1 cellular context compared by ENCODE assay signal in the genomic region with DNA sequence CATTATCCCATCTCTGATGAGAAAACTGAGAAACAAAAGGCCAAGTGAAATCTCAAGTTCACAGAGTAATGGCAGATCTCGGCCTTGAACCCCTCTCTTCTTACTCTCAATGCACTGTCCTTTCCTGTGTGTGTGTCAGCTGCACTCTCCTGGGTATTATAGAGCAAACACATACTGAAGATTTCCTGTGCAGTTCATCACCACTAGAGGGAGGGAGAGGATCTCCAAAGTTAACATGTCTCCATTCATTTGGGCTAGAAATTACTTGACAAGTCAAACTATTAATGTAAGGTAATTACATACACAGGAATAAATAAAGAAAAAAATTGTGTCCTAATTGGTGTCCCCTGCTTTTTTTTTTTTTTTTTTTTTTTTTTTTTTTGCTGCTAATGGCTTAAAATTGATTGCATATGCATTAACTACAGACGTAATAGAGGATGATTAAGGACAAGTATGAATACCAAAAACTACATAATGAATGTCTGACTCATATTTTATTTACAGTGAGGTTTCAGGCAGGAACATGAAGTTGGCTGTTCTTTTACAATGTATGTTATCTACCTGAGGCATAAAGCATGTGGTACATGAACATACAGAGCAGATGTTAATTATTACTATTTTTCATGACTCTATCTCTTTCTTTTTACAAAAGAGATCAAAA.
TF ChIP-seq lines count a peak whose summit lies in the region.

No MANE protein-coding gene starts in this region.

TF ChIP-seq in GM23338, 12 proteins besides CTCF, POLR2A, EP300 and RAD21:
- TF ChIP-seq, protein P1, sequence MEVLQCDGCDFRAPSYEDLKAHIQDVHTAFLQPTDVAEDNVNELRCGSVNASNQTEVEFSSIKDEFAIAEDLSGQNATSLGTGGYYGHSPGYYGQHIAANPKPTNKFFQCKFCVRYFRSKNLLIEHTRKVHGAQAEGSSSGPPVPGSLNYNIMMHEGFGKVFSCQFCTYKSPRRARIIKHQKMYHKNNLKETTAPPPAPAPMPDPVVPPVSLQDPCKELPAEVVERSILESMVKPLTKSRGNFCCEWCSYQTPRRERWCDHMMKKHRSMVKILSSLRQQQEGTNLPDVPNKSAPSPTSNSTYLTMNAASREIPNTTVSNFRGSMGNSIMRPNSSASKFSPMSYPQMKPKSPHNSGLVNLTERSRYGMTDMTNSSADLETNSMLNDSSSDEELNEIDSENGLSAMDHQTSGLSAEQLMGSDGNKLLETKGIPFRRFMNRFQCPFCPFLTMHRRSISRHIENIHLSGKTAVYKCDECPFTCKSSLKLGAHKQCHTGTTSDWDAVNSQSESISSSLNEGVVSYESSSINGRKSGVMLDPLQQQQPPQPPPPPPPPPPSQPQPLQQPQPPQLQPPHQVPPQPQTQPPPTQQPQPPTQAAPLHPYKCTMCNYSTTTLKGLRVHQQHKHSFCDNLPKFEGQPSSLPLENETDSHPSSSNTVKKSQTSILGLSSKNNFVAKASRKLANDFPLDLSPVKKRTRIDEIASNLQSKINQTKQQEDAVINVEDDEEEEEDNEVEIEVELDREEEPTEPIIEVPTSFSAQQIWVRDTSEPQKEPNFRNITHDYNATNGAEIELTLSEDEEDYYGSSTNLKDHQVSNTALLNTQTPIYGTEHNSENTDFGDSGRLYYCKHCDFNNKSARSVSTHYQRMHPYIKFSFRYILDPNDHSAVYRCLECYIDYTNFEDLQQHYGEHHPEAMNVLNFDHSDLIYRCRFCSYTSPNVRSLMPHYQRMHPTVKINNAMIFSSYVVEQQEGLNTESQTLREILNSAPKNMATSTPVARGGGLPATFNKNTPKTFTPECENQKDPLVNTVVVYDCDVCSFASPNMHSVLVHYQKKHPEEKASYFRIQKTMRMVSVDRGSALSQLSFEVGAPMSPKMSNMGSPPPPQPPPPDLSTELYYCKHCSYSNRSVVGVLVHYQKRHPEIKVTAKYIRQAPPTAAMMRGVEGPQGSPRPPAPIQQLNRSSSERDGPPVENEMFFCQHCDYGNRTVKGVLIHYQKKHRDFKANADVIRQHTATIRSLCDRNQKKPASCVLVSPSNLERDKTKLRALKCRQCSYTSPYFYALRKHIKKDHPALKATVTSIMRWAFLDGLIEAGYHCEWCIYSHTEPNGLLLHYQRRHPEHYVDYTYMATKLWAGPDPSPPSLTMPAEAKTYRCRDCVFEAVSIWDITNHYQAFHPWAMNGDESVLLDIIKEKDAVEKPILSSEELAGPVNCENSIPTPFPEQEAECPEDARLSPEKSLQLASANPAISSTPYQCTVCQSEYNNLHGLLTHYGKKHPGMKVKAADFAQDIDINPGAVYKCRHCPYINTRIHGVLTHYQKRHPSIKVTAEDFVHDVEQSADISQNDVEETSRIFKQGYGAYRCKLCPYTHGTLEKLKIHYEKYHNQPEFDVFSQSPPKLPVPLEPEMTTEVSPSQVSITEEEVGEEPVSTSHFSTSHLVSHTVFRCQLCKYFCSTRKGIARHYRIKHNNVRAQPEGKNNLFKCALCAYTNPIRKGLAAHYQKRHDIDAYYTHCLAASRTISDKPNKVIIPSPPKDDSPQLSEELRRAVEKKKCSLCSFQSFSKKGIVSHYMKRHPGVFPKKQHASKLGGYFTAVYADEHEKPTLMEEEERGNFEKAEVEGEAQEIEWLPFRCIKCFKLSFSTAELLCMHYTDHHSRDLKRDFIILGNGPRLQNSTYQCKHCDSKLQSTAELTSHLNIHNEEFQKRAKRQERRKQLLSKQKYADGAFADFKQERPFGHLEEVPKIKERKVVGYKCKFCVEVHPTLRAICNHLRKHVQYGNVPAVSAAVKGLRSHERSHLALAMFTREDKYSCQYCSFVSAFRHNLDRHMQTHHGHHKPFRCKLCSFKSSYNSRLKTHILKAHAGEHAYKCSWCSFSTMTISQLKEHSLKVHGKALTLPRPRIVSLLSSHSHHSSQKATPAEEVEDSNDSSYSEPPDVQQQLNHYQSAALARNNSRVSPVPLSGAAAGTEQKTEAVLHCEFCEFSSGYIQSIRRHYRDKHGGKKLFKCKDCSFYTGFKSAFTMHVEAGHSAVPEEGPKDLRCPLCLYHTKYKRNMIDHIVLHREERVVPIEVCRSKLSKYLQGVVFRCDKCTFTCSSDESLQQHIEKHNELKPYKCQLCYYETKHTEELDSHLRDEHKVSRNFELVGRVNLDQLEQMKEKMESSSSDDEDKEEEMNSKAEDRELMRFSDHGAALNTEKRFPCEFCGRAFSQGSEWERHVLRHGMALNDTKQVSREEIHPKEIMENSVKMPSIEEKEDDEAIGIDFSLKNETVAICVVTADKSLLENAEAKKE (CRISPR knock-in tag; IDR thresholded peaks at IDR 0.05): no peak
- TF ChIP-seq ZNF331 (CRISPR knock-in tag; IDR thresholded peaks at IDR 0.05; ENCODE audit: low read depth) (no peak), EZH2 (IDR thresholded peaks at IDR 0.05; ENCODE audit: low read depth, unreplicated experiment) (no peak), NANOG (IDR thresholded peaks at IDR 0.05; ENCODE audit: borderline replicate concordance) (no peak), ZNF114 (CRISPR knock-in tag; IDR thresholded peaks at IDR 0.05) (no peak), JUNB (IDR thresholded peaks at IDR 0.05; ENCODE audit: unreplicated experiment) (no peak), STAT1 (IDR thresholded peaks at IDR 0.05; ENCODE audit: unreplicated experiment) (no peak), EZH2phosphoT487 (IDR thresholded peaks at IDR 0.05; ENCODE audit: unreplicated experiment) (no peak), CREB1 (CRISPR knock-in tag; IDR thresholded peaks at IDR 0.05; ENCODE audit: low read depth) (no peak), POLR2AphosphoS5 (IDR thresholded peaks at IDR 0.05; ENCODE audit: low read depth) (no peak)
- TF ChIP-seq, protein P2, sequence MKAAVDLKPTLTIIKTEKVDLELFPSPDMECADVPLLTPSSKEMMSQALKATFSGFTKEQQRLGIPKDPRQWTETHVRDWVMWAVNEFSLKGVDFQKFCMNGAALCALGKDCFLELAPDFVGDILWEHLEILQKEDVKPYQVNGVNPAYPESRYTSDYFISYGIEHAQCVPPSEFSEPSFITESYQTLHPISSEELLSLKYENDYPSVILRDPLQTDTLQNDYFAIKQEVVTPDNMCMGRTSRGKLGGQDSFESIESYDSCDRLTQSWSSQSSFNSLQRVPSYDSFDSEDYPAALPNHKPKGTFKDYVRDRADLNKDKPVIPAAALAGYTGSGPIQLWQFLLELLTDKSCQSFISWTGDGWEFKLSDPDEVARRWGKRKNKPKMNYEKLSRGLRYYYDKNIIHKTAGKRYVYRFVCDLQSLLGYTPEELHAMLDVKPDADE (IDR thresholded peaks at IDR 0.05): no peak
- TF ChIP-seq, protein P3, sequence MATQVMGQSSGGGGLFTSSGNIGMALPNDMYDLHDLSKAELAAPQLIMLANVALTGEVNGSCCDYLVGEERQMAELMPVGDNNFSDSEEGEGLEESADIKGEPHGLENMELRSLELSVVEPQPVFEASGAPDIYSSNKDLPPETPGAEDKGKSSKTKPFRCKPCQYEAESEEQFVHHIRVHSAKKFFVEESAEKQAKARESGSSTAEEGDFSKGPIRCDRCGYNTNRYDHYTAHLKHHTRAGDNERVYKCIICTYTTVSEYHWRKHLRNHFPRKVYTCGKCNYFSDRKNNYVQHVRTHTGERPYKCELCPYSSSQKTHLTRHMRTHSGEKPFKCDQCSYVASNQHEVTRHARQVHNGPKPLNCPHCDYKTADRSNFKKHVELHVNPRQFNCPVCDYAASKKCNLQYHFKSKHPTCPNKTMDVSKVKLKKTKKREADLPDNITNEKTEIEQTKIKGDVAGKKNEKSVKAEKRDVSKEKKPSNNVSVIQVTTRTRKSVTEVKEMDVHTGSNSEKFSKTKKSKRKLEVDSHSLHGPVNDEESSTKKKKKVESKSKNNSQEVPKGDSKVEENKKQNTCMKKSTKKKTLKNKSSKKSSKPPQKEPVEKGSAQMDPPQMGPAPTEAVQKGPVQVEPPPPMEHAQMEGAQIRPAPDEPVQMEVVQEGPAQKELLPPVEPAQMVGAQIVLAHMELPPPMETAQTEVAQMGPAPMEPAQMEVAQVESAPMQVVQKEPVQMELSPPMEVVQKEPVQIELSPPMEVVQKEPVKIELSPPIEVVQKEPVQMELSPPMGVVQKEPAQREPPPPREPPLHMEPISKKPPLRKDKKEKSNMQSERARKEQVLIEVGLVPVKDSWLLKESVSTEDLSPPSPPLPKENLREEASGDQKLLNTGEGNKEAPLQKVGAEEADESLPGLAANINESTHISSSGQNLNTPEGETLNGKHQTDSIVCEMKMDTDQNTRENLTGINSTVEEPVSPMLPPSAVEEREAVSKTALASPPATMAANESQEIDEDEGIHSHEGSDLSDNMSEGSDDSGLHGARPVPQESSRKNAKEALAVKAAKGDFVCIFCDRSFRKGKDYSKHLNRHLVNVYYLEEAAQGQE (IDR thresholded peaks at IDR 0.05; ENCODE audit: unreplicated experiment): no peak
